Comparison of ENCODE assay signal across 23 cellular contexts in the genomic region with DNA sequence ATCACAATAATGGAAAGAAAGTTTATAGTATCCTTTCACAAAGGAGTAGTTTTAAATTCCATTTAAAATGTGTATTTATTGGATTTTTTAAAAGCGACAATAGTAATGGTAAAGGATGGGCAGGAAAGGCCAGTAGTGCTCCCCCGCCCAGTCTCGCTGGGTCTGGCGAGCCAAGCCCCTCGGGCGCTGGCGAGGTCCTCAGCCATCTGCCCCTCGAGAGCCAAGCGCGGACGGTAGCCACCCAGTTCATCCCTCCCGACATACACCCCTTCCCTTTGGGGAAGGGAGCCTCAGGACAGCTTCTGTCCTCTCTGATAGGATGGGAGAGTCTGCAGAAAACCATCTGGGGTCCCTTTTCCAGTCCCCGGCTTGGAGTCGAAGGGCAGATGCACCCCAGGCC. TPM values are rescaled to one million over a fixed set of nuclear protein-coding genes. Genes with fewer than 3 reads are reported as not detected.
DNase-seq lines count a peak whose midpoint lies in the region; ATAC-seq, FAIRE-seq and TF ChIP-seq lines count a peak whose summit lies in the region.
"Had no signal": no experiment of that assay in that cellular context is flagged by ENCODE, and none has a peak within 500 bp of the region (broad histone marks: within the 10 kb centered on the region; RNA-seq: fewer than 3 reads in every experiment).

No MANE protein-coding gene starts in this region.

- H3K36me3 ChIP-seq in HepG2 (replicated peaks in 1 of 2; ENCODE audit: control insufficient read depth in 1 of 2, insufficient read depth in 2 of 2, low read length in 2 of 2): peaks cover 28 to 52% of the 10 kb centered on the region in 2 experiments
- peaks cover 0 to 23% (median 11%) of the 10 kb centered on the region in 4 donors for H3K36me3 ChIP-seq in right lobe of liver
- peaks cover 30 to 88% of the 10 kb centered on the region in 2 donors for H3K36me3 ChIP-seq in neuronal stem cell (replicated peaks in 1 of 2; ENCODE audit: control insufficient read depth in 2 of 2, insufficient read depth in 2 of 2, low read length in 2 of 2)

- H4K8ac ChIP-seq in neuronal stem cell (ENCODE audit: low read depth, low read length): no peak overlapping the region

- intact Hi-C loops in HepG2 (cut with micrococcal nuclease; ENCODE audit: unreplicated experiment): no loop called here
- intact Hi-C loops in right lobe of liver (cut with DNase I): no loop called here
- intact Hi-C loops in natural killer cell (cut with micrococcal nuclease): no loop called here

- TF ChIP-seq CTCF in HepG2 (CRISPR knock-in tag; IDR thresholded peaks at IDR 0.05) (no peak), right lobe of liver (IDR thresholded peaks at IDR 0.05) (no peak), natural killer cell (IDR thresholded peaks at IDR 0.05) (no peak)

- no TSS peak for BruUV-seq in HepG2 (replicated peaks; lab: Mats Ljungman, UMichigan)

- H3K14ac ChIP-seq in neuronal stem cell (ENCODE audit: low read length): no peak overlapping the region

- no peak overlapping the region for H3K4me2 ChIP-seq in HepG2 (ENCODE audit: low read depth, low read length)
- no peak overlapping the region for H3K4me2 ChIP-seq in neuronal stem cell (ENCODE audit: insufficient read depth, low read length, poor library complexity, severe bottlenecking)
- H3K4me2 ChIP-seq: BLaER1 had no signal

- no peaks in the 10 kb centered on the region for H3K79me2 ChIP-seq in HepG2 (ENCODE audit: insufficient read depth, low read length)

- no peak overlapping the region for H2BK15ac ChIP-seq in neuronal stem cell (ENCODE audit: low read length)

- H3K9me3 ChIP-seq in HepG2 (ENCODE audit: low read length): no peaks in the 10 kb centered on the region
- no peaks in the 10 kb centered on the region for H3K9me3 ChIP-seq in right lobe of liver
- no peaks in the 10 kb centered on the region for H3K9me3 ChIP-seq in neuronal stem cell (replicated peaks in 1 of 2; ENCODE audit: control insufficient read depth in 2 of 2, insufficient read depth in 1 of 2, low read depth in 1 of 2, low read length in 2 of 2)
- H3K9me3 ChIP-seq: BLaER1, Caco-2 had no signal

- H2BK12ac ChIP-seq in neuronal stem cell (ENCODE audit: low read length): no peak overlapping the region

- H2BK120ac ChIP-seq in neuronal stem cell (ENCODE audit: low read depth, low read length): no peak overlapping the region

- no peaks in the 10 kb centered on the region for H3K4me1 Mint-ChIP-seq in activated CD8-positive, alpha-beta memory T cell treated with anti-CD3 and anti-CD28 coated beads, Interleukin-2, amount 10 ng/mL, durations not matched to agents 7 days and 5 days
- peaks cover 14 to 22% of the 10 kb centered on the region in 2 donors for H3K4me1 Mint-ChIP-seq in natural killer cell
- H3K4me1 Mint-ChIP-seq: B cell had no signal

- H3K27ac ChIP-seq in HepG2 (ENCODE audit: extremely low read length, insufficient read depth, low read length) (no peak overlapping the region), right lobe of liver (no peak overlapping the region), neuronal stem cell (replicated peaks; ENCODE audit: low read length) (no peak overlapping the region)
- H3K27ac ChIP-seq: 22Rv1, BLaER1, C4-2B, GM23248 had no signal

- H3K23ac ChIP-seq in neuronal stem cell (ENCODE audit: low read depth, low read length, poor library complexity): no peak overlapping the region

- no peak overlapping the region for H3K27ac Mint-ChIP-seq in activated CD8-positive, alpha-beta memory T cell treated with anti-CD3 and anti-CD28 coated beads, Interleukin-2, amount 10 ng/mL, durations not matched to agents 7 days and 5 days
- H3K27ac Mint-ChIP-seq in natural killer cell: peak overlapping the region in 1 of 2 donors; percentile 51
- H3K27ac Mint-ChIP-seq: B cell; CD4-positive, CD25-positive, alpha-beta regulatory T cell; CD8-positive, alpha-beta T cell had no signal

- ATAC-seq in activated CD8-positive, alpha-beta memory T cell treated with anti-CD3 and anti-CD28 coated beads, Interleukin-2, amount 10 ng/mL, durations not matched to agents 7 days and 5 days: no peak
- ATAC-seq in HepG2: no peak
- ATAC-seq in right lobe of liver: no peak
- ATAC-seq in natural killer cell: no peak
- ATAC-seq: CD8-positive, alpha-beta T cell had no signal

- no peak for FAIRE-seq in HepG2 (lab: Jason Lieb, UNC)
- FAIRE-seq: A204.1, G401.6, GM12892, H1 had no signal

- H3K9ac ChIP-seq in HepG2 (ENCODE audit: insufficient read depth, low read depth, low read length) (no peak overlapping the region), neuronal stem cell (ENCODE audit: low read depth, low read length, poor library complexity) (no peak overlapping the region)
- H3K9ac ChIP-seq: BLaER1, GM23248 had no signal

- no peak overlapping the region for H3K4ac ChIP-seq in neuronal stem cell (ENCODE audit: low read length)

- H2AFZ ChIP-seq in HepG2 (ENCODE audit: low read length) (no peak overlapping the region), neuronal stem cell (ENCODE audit: low read length) (no peak overlapping the region)
- H2AFZ ChIP-seq: GM23248 had no signal

- no peaks in the 10 kb centered on the region for H4K20me1 ChIP-seq in HepG2 (ENCODE audit: insufficient read depth, low read length)

- peak; percentile 35 for DNase-seq in activated CD8-positive, alpha-beta memory T cell treated with anti-CD3 and anti-CD28 coated beads for 24 hours
- no peak for DNase-seq in activated CD8-positive, alpha-beta memory T cell treated with anti-CD3 and anti-CD28 coated beads, Interleukin-2, amount 10 ng/mL, durations not matched to agents 7 days and 5 days
- DNase-seq in HepG2 (ENCODE audit: low spot score): no peak
- no peak for DNase-seq in right lobe of liver
- no peak for DNase-seq in neuronal stem cell (ENCODE audit: low spot score)
- DNase-seq in natural killer cell: no peak
- no peak for DNase-seq in NCI-H1930 (lab: John Stamatoyannopoulos, UW)
- DNase-seq: Caco-2; CD4-positive, CD25-positive, alpha-beta regulatory T cell; CD8-positive, alpha-beta T cell; DMS153; DND-41; GM23248; H7; HCEC 1CT had no signal

- no peaks in the 10 kb centered on the region for H3K4me1 ChIP-seq in HepG2 (ENCODE audit: insufficient read depth, low read length)
- no peaks in the 10 kb centered on the region for H3K4me1 ChIP-seq in right lobe of liver
- peaks cover 0 to 10% of the 10 kb centered on the region in 2 donors for H3K4me1 ChIP-seq in neuronal stem cell (ENCODE audit: control insufficient read depth in 2 of 2, insufficient read depth in 1 of 2, low read depth in 1 of 2, low read length in 2 of 2)
- H3K4me1 ChIP-seq: BLaER1, Caco-2 had no signal

- H3K4me3 Mint-ChIP-seq in activated CD8-positive, alpha-beta memory T cell treated with anti-CD3 and anti-CD28 coated beads, Interleukin-2, amount 10 ng/mL, durations not matched to agents 7 days and 5 days: no peak overlapping the region
- H3K4me3 Mint-ChIP-seq in natural killer cell: no peak overlapping the region
- H3K4me3 Mint-ChIP-seq: B cell; CD4-positive, CD25-positive, alpha-beta regulatory T cell; CD8-positive, alpha-beta T cell had no signal

- TF ChIP-seq POLR2A in HepG2 (IDR thresholded peaks at IDR 0.05; ENCODE audit: insufficient read depth in 1 of 2, low read depth in 2 of 2, low read length in 2 of 2) (no peak), right lobe of liver (IDR thresholded peaks at IDR 0.05) (no peak)

- H3K79me1 ChIP-seq in neuronal stem cell (ENCODE audit: low read depth, low read length): no peaks in the 10 kb centered on the region

- CTCF ChIA-PET in activated CD8-positive, alpha-beta memory T cell treated with anti-CD3 and anti-CD28 coated beads, Interleukin-2, amount 10 ng/mL, durations not matched to agents 7 days and 5 days (lab: Charles Lee): interaction anchor here (0.9 to 1.1 kb wide), 2 partner anchors 275 to 278 kb away, joined by 3 read pairs; no protein-coding TSS in a partner anchor
- CTCF ChIA-PET in HepG2 (lab: Yijun Ruan, JAX; ENCODE audit: low intra/inter-chr PET ratio, low total read pairs): no interaction called here

- H3K4me3 ChIP-seq in HepG2 (replicated peaks in 1 of 3; ENCODE audit: insufficient read depth in 1 of 3, low read depth in 2 of 3, low read length in 3 of 3) (no peak overlapping the region), right lobe of liver (no peak overlapping the region), neuronal stem cell (ENCODE audit: low read length in 2 of 2) (no peak overlapping the region)
- H3K4me3 ChIP-seq: BLaER1, GM23248 had no signal

- TF ChIP-seq RAD21 in HepG2 (CRISPR knock-in tag; IDR thresholded peaks at IDR 0.05): no peak

- in situ Hi-C loops in HepG2 (cut with HindIII; ENCODE audit: extremely low pct_ligation_motif_present, low pct_unique_long_range_greater_than_20kb): no loop called here

- WGBS in HepG2 (ENCODE audit: low lambda C conversion rate): 94% methylated on average over 14 of the region's 14 CpGs
- WGBS in right lobe of liver (ENCODE audit: insufficient coverage, low coverage, low lambda C conversion rate, missing lambda C conversion rate): 97% methylated on average over 12 of the region's 14 CpGs
- WGBS in neuronal stem cell (ENCODE audit: extremely low coverage in 2 of 2, insufficient read length in 2 of 2, insufficient replicate concordance in 1 of 2), 2 donors: no CpG with 5 or more reads among the region's 14 CpGs

- no peaks in the 10 kb centered on the region for H3K9me3 Mint-ChIP-seq in activated CD8-positive, alpha-beta memory T cell treated with anti-CD3 and anti-CD28 coated beads, Interleukin-2, amount 10 ng/mL, durations not matched to agents 7 days and 5 days (ENCODE audit: low read depth)
- no peaks in the 10 kb centered on the region for H3K9me3 Mint-ChIP-seq in natural killer cell
- H3K9me3 Mint-ChIP-seq: CD4-positive, CD25-positive, alpha-beta regulatory T cell; CD8-positive, alpha-beta T cell had no signal

- H2BK5ac ChIP-seq in neuronal stem cell (ENCODE audit: low read length): peak overlapping the region; percentile 43

- POLR2A ChIA-PET in HepG2 (lab: Yijun Ruan, JAX): no interaction called here

- H3K36me3 Mint-ChIP-seq in activated CD8-positive, alpha-beta memory T cell treated with anti-CD3 and anti-CD28 coated beads, Interleukin-2, amount 10 ng/mL, durations not matched to agents 7 days and 5 days: peaks cover 6% of the 10 kb centered on the region
- H3K36me3 Mint-ChIP-seq in natural killer cell: no peaks in the 10 kb centered on the region

- H3K18ac ChIP-seq in neuronal stem cell (ENCODE audit: low read length): no peak overlapping the region

- TF ChIP-seq EP300 in HepG2 (IDR thresholded peaks at IDR 0.05; ENCODE audit: low read depth in 2 of 2, low read length in 2 of 2): no peak
- TF ChIP-seq EP300 in HepG2 (CRISPR knock-in tag; IDR thresholded peaks at IDR 0.05; ENCODE audit: borderline replicate concordance): no peak

- H3K27me3 Mint-ChIP-seq in activated CD8-positive, alpha-beta memory T cell treated with anti-CD3 and anti-CD28 coated beads, Interleukin-2, amount 10 ng/mL, durations not matched to agents 7 days and 5 days: no peaks in the 10 kb centered on the region
- no peaks in the 10 kb centered on the region for H3K27me3 Mint-ChIP-seq in natural killer cell (ENCODE audit: low read depth in 2 of 2)
- H3K27me3 Mint-ChIP-seq: B cell; CD4-positive, CD25-positive, alpha-beta regulatory T cell had no signal

- H3K27me3 ChIP-seq in HepG2 (ENCODE audit: control insufficient read depth in 1 of 2, insufficient read depth in 2 of 2, low read length in 2 of 2): no peaks in the 10 kb centered on the region
- H3K27me3 ChIP-seq in right lobe of liver: no peaks in the 10 kb centered on the region
- no peaks in the 10 kb centered on the region for H3K27me3 ChIP-seq in neuronal stem cell (ENCODE audit: control insufficient read depth in 3 of 3, insufficient read depth in 3 of 3, low read depth in 1 of 3, low read length in 3 of 3)
- H3K27me3 ChIP-seq: BLaER1 had no signal

- no peak overlapping the region for H4K91ac ChIP-seq in neuronal stem cell (ENCODE audit: low read depth, low read length, poor library complexity)

- no peak overlapping the region for H2AK5ac ChIP-seq in neuronal stem cell (ENCODE audit: low read depth, low read length)

RNA-seq across cellular contexts. Expression of a gene that starts 45.2 kb away (rescaled TPM):
- 10 to 100 TPM; 69.5 to 76.1 TPM for total RNA-seq in activated CD8-positive, alpha-beta memory T cell treated with anti-CD3 and anti-CD28 coated beads, Interleukin-2, amount 10 ng/mL, durations not matched to agents 7 days and 5 days
- total RNA-seq in HepG2 (2016; rRNA removed; fragmentation: Illumina TruSeq; extraction: Trizol) (170 and 172 TPM in 2 replicates), right lobe of liver (10 to 100 TPM; 14.6 to 58.6 (median 16.0) TPM), natural killer cell (10 to 100 TPM in 2 of 3 donors, 1 to 10 TPM in 1; 8.1 to 13.8 (median 11.9) TPM)
- total RNA-seq in HepG2 (2016; cell fraction: cytosol; rRNA removed; fragmentation: Illumina TruSeq; extraction: Trizol; ENCODE audit: low read depth): 719 and 870 TPM in 2 replicates
- total RNA-seq in HepG2 (2016; cell fraction: insoluble cytoplasmic fraction; rRNA removed; fragmentation: Illumina TruSeq; extraction: Trizol): 161 and 184 TPM in 2 replicates
- total RNA-seq in HepG2 (2016; cell fraction: membrane; rRNA removed; fragmentation: Illumina TruSeq; extraction: Trizol): 416 and 482 TPM in 2 replicates
- total RNA-seq in HepG2 (2016; cell fraction: nucleus; rRNA removed; fragmentation: Illumina TruSeq; extraction: Trizol): 51.5 and 52.9 TPM in 2 replicates
- 59.1 and 89.7 TPM in 2 replicates for polyA plus RNA-seq in HepG2 (2011; rRNA removed)
- polyA plus RNA-seq in HepG2 (2011; cell fraction: cytosol; rRNA removed): 70.2 and 71.9 TPM in 2 replicates
- 16.6 and 17.4 TPM in 2 replicates for polyA plus RNA-seq in HepG2 (2011; cell fraction: nucleus; rRNA removed)
- 58.8 and 77.2 TPM in 2 replicates for polyA plus RNA-seq in HepG2 (2012)
- 917 and 1,024 TPM in 2 replicates for polyA plus RNA-seq in HepG2 (2016; cell fraction: cytosol; fragmentation: Illumina TruSeq; extraction: Trizol; ENCODE audit: low read depth)
- 174 and 187 TPM in 2 replicates for polyA plus RNA-seq in HepG2 (2016; cell fraction: insoluble cytoplasmic fraction; fragmentation: Illumina TruSeq; extraction: Trizol; ENCODE audit: low read depth)
- 432 and 498 TPM in 2 replicates for polyA plus RNA-seq in HepG2 (2016; cell fraction: membrane; fragmentation: Illumina TruSeq; extraction: Trizol; ENCODE audit: low read depth)
- polyA plus RNA-seq in HepG2 (2016; cell fraction: nucleus; fragmentation: Illumina TruSeq; extraction: Trizol; ENCODE audit: insufficient read depth, low read depth): 94.6 and 103 TPM in 2 replicates
- polyA minus RNA-seq in HepG2 (2011; rRNA and poly(A)+ RNA removed; ENCODE audit: low replicate concordance): 8.3 and 15.8 TPM in 2 replicates
- 12.3 and 18.9 TPM in 2 replicates for polyA minus RNA-seq in HepG2 (2011; cell fraction: cytosol; rRNA and poly(A)+ RNA removed)
- 10.9 and 11.2 TPM in 2 replicates for polyA minus RNA-seq in HepG2 (2011; cell fraction: nucleus; rRNA and poly(A)+ RNA removed)
- polyA plus RNA-seq in neuronal stem cell (2013, experiment 1 of 2): 69.7 TPM
- polyA plus RNA-seq in neuronal stem cell (2013, experiment 2 of 2): 67.9 TPM
